ENCODE assay signal across 16 cellular contexts in genomic region chr17:61425682-61426481, GRCh38. TPM values are rescaled to one million over a fixed set of nuclear protein-coding genes. Genes with fewer than 3 reads are reported as not detected.
DNase-seq lines count a peak whose midpoint lies in the region; ATAC-seq and TF ChIP-seq lines count a peak whose summit lies in the region.
"Had no signal": no experiment of that assay in that cellular context is flagged by ENCODE, and none has a peak within 500 bp of the region (broad histone marks: within the 10 kb centered on the region; RNA-seq: fewer than 3 reads in every experiment).

No MANE protein-coding gene starts in this region.

- H3K27me3 ChIP-seq in H9 (ENCODE audit: insufficient read depth, low read length) (no peaks in the 10 kb centered on the region), SJCRH30 (no peaks in the 10 kb centered on the region), foreskin keratinocyte (no peaks in the 10 kb centered on the region)
- H3K27me3 ChIP-seq: ascending aorta had no signal

- H2BK12ac ChIP-seq in H9 (ENCODE audit: insufficient read length, low read depth, low read length), result no peak overlapping the region

- no peaks in the 10 kb centered on the region for H3K36me3 ChIP-seq in SJCRH30
- H3K36me3 ChIP-seq: ascending aorta had no signal

- no peak overlapping the region for H3K23ac ChIP-seq in H9 (ENCODE audit: insufficient read length, low read depth, low read length)

- H3K27ac ChIP-seq in H9 (ENCODE audit: insufficient read length, low read depth, low read length) (no peak overlapping the region), SJCRH30 (no peak overlapping the region), foreskin keratinocyte (no peak overlapping the region)
- H3K27ac ChIP-seq: ascending aorta had no signal

- H3K4me3 Mint-ChIP-seq in H9, result no peak overlapping the region; a peak in 1 of 5 replicates
- H3K4me3 Mint-ChIP-seq in glutamatergic neuron (ENCODE audit: unreplicated experiment), result no peak overlapping the region
- H3K4me3 Mint-ChIP-seq: CD4-positive, alpha-beta memory T cell; IgD-negative memory B cell; memory B cell had no signal

- no peak overlapping the region for H2BK15ac ChIP-seq in H9 (ENCODE audit: low read depth, low read length)

- H4K5ac ChIP-seq in H9 (ENCODE audit: insufficient read length, low read depth, low read length), result no peak overlapping the region

- H3K18ac ChIP-seq in H9 (ENCODE audit: insufficient read length, low read depth, low read length), result no peak overlapping the region

- no peaks in the 10 kb centered on the region for H3K79me2 ChIP-seq in H9 (ENCODE audit: insufficient read depth, low read length)

- no peaks in the 10 kb centered on the region for H3K79me1 ChIP-seq in H9 (ENCODE audit: insufficient read depth, low read depth, low read length, poor library complexity, severe bottlenecking)

- peaks cover 7% of the 10 kb centered on the region in 2 experiments for H3K4me1 Mint-ChIP-seq in H9
- H3K4me1 Mint-ChIP-seq in glutamatergic neuron (ENCODE audit: low read depth, unreplicated experiment), result peaks cover 1% of the 10 kb centered on the region
- H3K4me1 Mint-ChIP-seq: CD4-positive, alpha-beta memory T cell; IgD-negative memory B cell; memory B cell had no signal

- no peaks in the 10 kb centered on the region for H3K36me3 Mint-ChIP-seq in H9 (ENCODE audit: insufficient read depth in 1 of 3, low read depth in 3 of 3)
- H3K36me3 Mint-ChIP-seq in glutamatergic neuron (ENCODE audit: unreplicated experiment), result no peaks in the 10 kb centered on the region
- H3K36me3 Mint-ChIP-seq: CD4-positive, alpha-beta memory T cell; IgD-negative memory B cell; memory B cell had no signal

- TF ChIP-seq CTCF in H9 (conservative IDR thresholded peaks at IDR 0.05), result peak; percentile 63; the same call in 2 of the 3 replicates
- TF ChIP-seq CTCF in foreskin keratinocyte (conservative IDR thresholded peaks at IDR 0.05), result peak; percentile 41
- no peak for TF ChIP-seq CTCF in glutamatergic neuron (IDR thresholded peaks at IDR 0.05; ENCODE audit: partially characterized antibody, unreplicated experiment)

- H3K23me2 ChIP-seq in H9 (ENCODE audit: insufficient read length, low read depth, low read length, poor library complexity, severe bottlenecking), result no peaks in the 10 kb centered on the region

- H4K91ac ChIP-seq in H9 (ENCODE audit: insufficient read length, low read depth, low read length), result no peak overlapping the region

- DNase-seq in AG08396 (ENCODE audit: low spot score) (peak; percentile 22), H9 (peak; percentile 90), SJCRH30 (peak; percentile 61 to 73), foreskin keratinocyte (no peak), RKO (ENCODE audit: low spot score) (no peak), glutamatergic neuron (no peak)
- DNase-seq: activated T-cell treated with anti-CD3 and anti-CD28 coated beads, Interleukin-2, amount 50 U/mL, for 48 hours; CD4-positive, alpha-beta memory T cell; NCI-H2081 treated with DMSO at 0.1 percent for 48 hours; stimulated activated CD4-positive, alpha-beta T cell treated with anti-CD3 and anti-CD28 coated beads, Interleukin-2, amount 100 ng/mL, for 24 hours; stimulated activated naive CD8-positive, alpha-beta T cell treated with anti-CD3 and anti-CD28 coated beads, Interleukin-15, Interleukin-2, amounts not matched to agents 100 U/mL and 50 U/mL, for 24 hours had no signal

- H3K9ac ChIP-seq in H9 (ENCODE audit: extremely low read depth, insufficient read length, low read length), result no peak overlapping the region

- no peaks in the 10 kb centered on the region for H4K20me1 ChIP-seq in H9 (ENCODE audit: control insufficient read depth, insufficient read depth, insufficient read length)

- no peak overlapping the region for H4K8ac ChIP-seq in H9 (replicated peaks; ENCODE audit: insufficient read length, low read depth, low read length)

- no peak overlapping the region for H3K4me3 ChIP-seq in SJCRH30
- H3K4me3 ChIP-seq: ascending aorta had no signal

- H3K27ac Mint-ChIP-seq in H9 (no peak overlapping the region), glutamatergic neuron (ENCODE audit: unreplicated experiment) (no peak overlapping the region)
- H3K27ac Mint-ChIP-seq: CD4-positive, alpha-beta memory T cell; IgD-negative memory B cell; memory B cell had no signal

- H3K9me3 Mint-ChIP-seq in H9 (no peaks in the 10 kb centered on the region), glutamatergic neuron (ENCODE audit: unreplicated experiment) (peaks cover 2% of the 10 kb centered on the region)
- H3K9me3 Mint-ChIP-seq: memory B cell had no signal

- H3K4me1 ChIP-seq in H9 (ENCODE audit: insufficient read depth, low read length) (peaks cover 2% of the 10 kb centered on the region; the same call in 1 of the 2 replicates), SJCRH30 (no peaks in the 10 kb centered on the region), foreskin keratinocyte (peaks cover 9% of the 10 kb centered on the region)
- H3K4me1 ChIP-seq: ascending aorta had no signal

- no peak overlapping the region for H2BK120ac ChIP-seq in H9 (ENCODE audit: low read depth, low read length, poor library complexity, severe bottlenecking)

- H3K27me3 Mint-ChIP-seq in H9 (ENCODE audit: low read depth), result peaks cover 35% of the 10 kb centered on the region
- peaks cover 2% of the 10 kb centered on the region for H3K27me3 Mint-ChIP-seq in glutamatergic neuron (ENCODE audit: unreplicated experiment)

- H3K4ac ChIP-seq in H9 (ENCODE audit: low read depth, low read length), result no peak overlapping the region

- no peak overlapping the region for H2BK20ac ChIP-seq in H9 (ENCODE audit: low read depth, low read length, poor library complexity, severe bottlenecking)

- H2BK5ac ChIP-seq in H9 (ENCODE audit: insufficient read length, low read length), result no peak overlapping the region

- H2AFZ ChIP-seq in H9 (ENCODE audit: low read length), result no peak overlapping the region

- no CpG with 5 or more reads among the region's 11 CpGs for WGBS in H9 (ENCODE audit: extremely low coverage, insufficient read length, low lambda C conversion rate)

- H3T11ph ChIP-seq in H9 (ENCODE audit: low read length), result no peak overlapping the region

- ATAC-seq in foreskin keratinocyte (no peak), HG03520 (IDR thresholded peaks at IDR 0.05; ENCODE audit: unreplicated experiment) (no peak), HG03469 (IDR thresholded peaks at IDR 0.05; ENCODE audit: unreplicated experiment) (no peak)
- ATAC-seq: stimulated activated naive CD8-positive, alpha-beta T cell treated with anti-CD3 and anti-CD28 coated beads, Interleukin-15, Interleukin-2, amounts not matched to agents 100 U/mL and 50 U/mL, for 24 hours had no signal

- no peak overlapping the region for H2AK5ac ChIP-seq in H9 (ENCODE audit: insufficient read length, low read length)

- no peak overlapping the region for H3K14ac ChIP-seq in H9 (ENCODE audit: insufficient read depth, low read length)

- H3K4me2 ChIP-seq in H9 (ENCODE audit: insufficient read depth, insufficient read length, low read length), result no peak overlapping the region

- H3K9me3 ChIP-seq in H9 (ENCODE audit: control insufficient read depth, low read depth, low read length) (no peaks in the 10 kb centered on the region), SJCRH30 (replicated peaks) (peaks cover 6% of the 10 kb centered on the region; the same call in 1 of the 2 replicates)
- H3K9me3 ChIP-seq: ascending aorta had no signal

- H3K56ac ChIP-seq in H9 (ENCODE audit: insufficient read length, low read depth, low read length), result no peak overlapping the region

RNA-seq across cellular contexts. Expression of gene TBX2, which starts 26.2 kb away (rescaled TPM):
- not detected in 2 replicates for total RNA-seq in H9 (2021)
- total RNA-seq in SJCRH30 (2014; rRNA removed; shearing (Covaris generic)), result 42.3 and 42.7 TPM in 2 replicates
- total RNA-seq in foreskin keratinocyte, result not detected in 2 replicates
- polyA plus RNA-seq in foreskin keratinocyte, result not detected in 2 replicates
- total RNA-seq in glutamatergic neuron (ENCODE audit: unreplicated experiment), result 5.4 TPM
- total RNA-seq: CD4-positive, alpha-beta memory T cell had no signal
- polyA plus RNA-seq: CD4-positive, alpha-beta memory T cell; IgD-negative memory B cell had no signal

RNA-seq across cellular contexts. Expression of gene TBX4, which starts 26.3 kb away (rescaled TPM):
- total RNA-seq in H9 (2021), result not detected in 2 replicates
- total RNA-seq in SJCRH30 (2014; rRNA removed; shearing (Covaris generic)), result 0.35 and 0.42 TPM in 2 replicates
- 0.07 TPM in 1 of 2 replicates, not detected in the other for total RNA-seq in foreskin keratinocyte
- 0.01 TPM in 1 of 2 replicates, not detected in the other for polyA plus RNA-seq in foreskin keratinocyte
- total RNA-seq in glutamatergic neuron (ENCODE audit: unreplicated experiment), result not detected
- total RNA-seq: ascending aorta; CD4-positive, alpha-beta memory T cell had no signal
- polyA plus RNA-seq: CD4-positive, alpha-beta memory T cell; IgD-negative memory B cell had no signal

Comparison
In these comparisons a context has a peak if more than half of its experiments do, and no peak if none do; other contexts are left out.
1. DNase-seq: peak in AG08396 (single experiment), H9 (single experiment) and SJCRH30 (2 of 2); none in foreskin keratinocyte (0 of 2), RKO (single experiment) and glutamatergic neuron (single experiment).